ENCODE assay signal across 8 cellular contexts in genomic region chr18:37565138-37565984, GRCh38. TPM values are rescaled to one million over a fixed set of nuclear protein-coding genes. Genes with fewer than 3 reads are reported as not detected.
A peak's percentile ranks its signal among the peaks of the same experiment; 100 is the strongest.
DNase-seq lines count a peak whose midpoint lies in the region; ATAC-seq, FAIRE-seq and TF ChIP-seq lines count a peak whose summit lies in the region.

Gene CELF4, minus strand, starts transcription at chr18:37565798.

- H3K4me2 ChIP-seq in astrocyte (ENCODE audit: low read length): peak within 1 kb of the TSS; percentile 91

- H3K27ac Mint-ChIP-seq in astrocyte (ENCODE audit: unreplicated experiment): peak within 1 kb of the TSS; percentile 89

- H3K9ac ChIP-seq in astrocyte (ENCODE audit: low read length): no peak within 1 kb of the TSS

- H3K4me3 Mint-ChIP-seq in astrocyte (ENCODE audit: unreplicated experiment): peak within 1 kb of the TSS; percentile 90

- H3K4me1 ChIP-seq in astrocyte (ENCODE audit: insufficient read depth, low read length): peaks cover 4% of the 10 kb centered on the region

- ATAC-seq in GM21367 (IDR thresholded peaks at IDR 0.05; ENCODE audit: unreplicated experiment): no peak
- ATAC-seq in GM21447 (IDR thresholded peaks at IDR 0.05; ENCODE audit: unreplicated experiment): no peak

- H2AFZ ChIP-seq in astrocyte (ENCODE audit: low read depth, low read length): peak within 1 kb of the TSS; percentile 66

- DNase-seq in COLO668 (lab: John Stamatoyannopoulos, UW; ENCODE audit: unreplicated experiment) (peak; percentile 76), NCI-H1105 (lab: John Stamatoyannopoulos, UW) (peak; percentile 85), astrocyte (ENCODE audit: low read depth) (no peak), NOMO-1 treated with DMSO at 0.1 percent for 48 hours (lab: John Stamatoyannopoulos, UW; ENCODE audit: unreplicated experiment) (no peak)

- H3K27me3 Mint-ChIP-seq in astrocyte (ENCODE audit: low read depth, unreplicated experiment): peaks cover 74% of the 10 kb centered on the region

- H4K20me1 ChIP-seq in astrocyte (ENCODE audit: insufficient read depth, low read length): no peaks in the 10 kb centered on the region

- H3K4me3 ChIP-seq in astrocyte (ENCODE audit: insufficient read depth, low read depth, low read length): peak within 1 kb of the TSS; percentile 52
- peak within 1 kb of the TSS; percentile 84 for H3K4me3 ChIP-seq in iPS-11a (ENCODE audit: low read depth, low read length)
- peak within 1 kb of the TSS; percentile 24 to 53 (median 33) for H3K4me3 ChIP-seq in skin epidermis

- H3K27me3 ChIP-seq in astrocyte (ENCODE audit: insufficient read depth, low read length): peaks cover 33% of the 10 kb centered on the region

- peaks cover 2% of the 10 kb centered on the region for H3K4me1 Mint-ChIP-seq in astrocyte (ENCODE audit: low read depth, unreplicated experiment)

- no peaks in the 10 kb centered on the region for H3K79me2 ChIP-seq in astrocyte (ENCODE audit: insufficient read depth, low read length)

- FAIRE-seq in astrocyte (lab: Jason Lieb, UNC): no peak

- H3K36me3 Mint-ChIP-seq in astrocyte (ENCODE audit: low read depth, unreplicated experiment): no peaks in the 10 kb centered on the region

- H3K27ac ChIP-seq in astrocyte (ENCODE audit: low read depth, low read length): no peak within 1 kb of the TSS
- H3K27ac ChIP-seq in skin epidermis: peak within 1 kb of the TSS in 1 of 21 experiments; percentile 49

- H3K9me3 Mint-ChIP-seq in astrocyte (ENCODE audit: unreplicated experiment): peaks cover 1% of the 10 kb centered on the region

- H3K36me3 ChIP-seq in astrocyte (ENCODE audit: insufficient read depth, low read length): no peaks in the 10 kb centered on the region

- TF ChIP-seq CTCF in astrocyte (IDR thresholded peaks at IDR 0.05; ENCODE audit: insufficient read depth, low read depth, low read length): no peak

- H3K9me3 ChIP-seq in astrocyte (ENCODE audit: insufficient read depth, low read depth, low read length): no peaks in the 10 kb centered on the region

RNA-seq across cellular contexts. Expression of gene CELF4, which starts in this region (rescaled TPM):
- 0.16 TPM in 1 of 2 replicates, not detected in the other for total RNA-seq in astrocyte

Comparison
In these comparisons a context has a peak if more than half of its experiments do, and no peak if none do; other contexts are left out.
1. DNase-seq: peak in COLO668 (single experiment) and NCI-H1105 (single experiment); none in astrocyte (single experiment) and NOMO-1 treated with DMSO at 0.1 percent for 48 hours (single experiment).
2. H3K4me3 ChIP-seq: peak in every context shown above with its lines; median percentile 84 in iPS-11a; 52 in astrocyte; 33 in skin epidermis.